ENCODE assay signal across 8 cellular contexts in the genomic region with DNA sequence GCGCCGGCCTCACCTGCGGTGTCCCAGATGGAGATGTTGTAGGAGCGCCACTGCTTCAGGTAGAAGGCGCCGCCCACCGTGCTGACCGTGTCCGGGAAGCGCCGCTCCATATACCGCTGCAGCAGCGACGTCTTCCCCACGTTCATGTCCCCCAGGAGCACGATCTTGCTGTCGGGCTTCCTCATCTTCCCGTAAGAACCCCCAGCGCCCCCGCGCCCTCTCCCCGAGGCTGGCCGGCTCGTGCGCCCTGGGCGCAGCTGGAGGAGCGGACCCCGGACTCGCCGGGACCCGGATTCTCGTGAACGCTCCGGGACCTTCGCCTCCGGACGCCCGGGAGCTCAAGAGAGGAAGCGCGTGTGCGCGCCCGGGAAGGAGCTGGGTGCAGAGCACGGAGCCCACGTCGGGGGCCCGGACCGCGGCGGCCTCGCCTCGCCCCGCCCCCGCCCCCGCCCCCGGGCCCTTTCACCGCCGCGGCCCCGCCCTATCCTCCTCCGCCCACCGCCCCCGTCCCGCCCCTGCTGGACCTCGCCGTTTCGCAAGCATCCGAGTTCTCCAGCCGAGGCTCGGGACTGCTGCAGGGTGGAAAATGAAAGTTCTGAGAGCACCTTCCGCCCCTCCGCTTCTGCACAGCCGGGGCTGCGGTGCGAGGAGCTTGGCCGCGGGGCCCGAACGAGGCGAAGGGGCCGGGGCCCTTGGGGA. TPM values are rescaled to one million over a fixed set of nuclear protein-coding genes. Genes with fewer than 3 reads are reported as not detected.
DNase-seq lines count a peak whose midpoint lies in the region; ATAC-seq, FAIRE-seq and TF ChIP-seq lines count a peak whose summit lies in the region.

RAB20 (minus strand) TSS at position 388 of the 699 bp plus-strand sequence; CDS start at position 185, 203 bp downstream.

- H3K36me3 Mint-ChIP-seq in activated naive CD8-positive, alpha-beta T cell: peaks cover 2% of the 10 kb centered on the region

- peaks cover 28% of the 10 kb centered on the region for H3K4me1 Mint-ChIP-seq in activated naive CD8-positive, alpha-beta T cell (ENCODE audit: low read depth)

- H2AFZ ChIP-seq in parathyroid adenoma: peak within 1 kb of the TSS; percentile 89

- no peak for TF ChIP-seq CTCF in parathyroid adenoma (IDR thresholded peaks at IDR 0.05)
- no peak for TF ChIP-seq CTCF in tibial artery (IDR thresholded peaks at IDR 0.05)

- H3K79me2 ChIP-seq in parathyroid adenoma: no peaks in the 10 kb centered on the region

- no peak within 1 kb of the TSS for H3K9ac ChIP-seq in parathyroid adenoma

- DNase-seq in DMS153 treated with DMSO at 0.1 percent for 48 hours (lab: John Stamatoyannopoulos, UW; ENCODE audit: unreplicated experiment) (peak; percentile 41), HTR-8/SVneo (ENCODE audit: insufficient read length, low spot score) (peak; percentile 71), SK-N-DZ (ENCODE audit: low spot score) (peak; percentile 32), Right ventricle myocardium inferior (ENCODE audit: missing footprints) (peak; percentile 94), tibial artery (peak; percentile 90 to 94)

- H3K9me3 ChIP-seq in parathyroid adenoma (ENCODE audit: control insufficient read depth, low read length): no peaks in the 10 kb centered on the region
- H3K9me3 ChIP-seq in tibial artery: no peaks in the 10 kb centered on the region

- no peaks in the 10 kb centered on the region for H3K36me3 ChIP-seq in parathyroid adenoma (ENCODE audit: control insufficient read depth, insufficient read depth, low read length)
- peaks cover 0 to 13% (median 5%) of the 10 kb centered on the region in 3 donors for H3K36me3 ChIP-seq in tibial artery

- H3K4me1 ChIP-seq in parathyroid adenoma (no peaks in the 10 kb centered on the region), tibial artery (peaks cover 0 to 46% (median 27%) of the 10 kb centered on the region in 4 donors)

- H3K4me3 ChIP-seq in parathyroid adenoma (ENCODE audit: low read depth, low read length) (peak within 1 kb of the TSS; percentile 64), tibial artery (peak within 1 kb of the TSS; percentile 95 to 98)

- H3K4me2 ChIP-seq in parathyroid adenoma (ENCODE audit: low read length): peak within 1 kb of the TSS; percentile 95

- FAIRE-seq in HTR-8/SVneo (lab: Jason Lieb, UNC): no peak

- peak within 1 kb of the TSS; percentile 78 for H3K27ac Mint-ChIP-seq in activated naive CD8-positive, alpha-beta T cell

- no peaks in the 10 kb centered on the region for H3K9me3 Mint-ChIP-seq in activated naive CD8-positive, alpha-beta T cell (ENCODE audit: low read depth)

- peaks cover 1% of the 10 kb centered on the region for H3K27me3 Mint-ChIP-seq in activated naive CD8-positive, alpha-beta T cell

- intact Hi-C loops in Right ventricle myocardium inferior (cut with DNase I): loop anchor here (2.0 to 10.0 kb wide), 4 partner anchors 15 to 347 kb away; no protein-coding TSS in a partner anchor
- intact Hi-C loops in tibial artery (cut with DNase I; ENCODE audit: low total_unique reads): loop anchor here (10.0 kb wide), 1 partner anchor 87 kb away; no protein-coding TSS in a partner anchor

- peak within 1 kb of the TSS; percentile 96 for H3K4me3 Mint-ChIP-seq in activated naive CD8-positive, alpha-beta T cell

- ATAC-seq in GM21390 (IDR thresholded peaks at IDR 0.05; ENCODE audit: unreplicated experiment) (peak; percentile 76), Right ventricle myocardium inferior (peak; percentile 87)

- H3K27me3 ChIP-seq in parathyroid adenoma (ENCODE audit: control insufficient read depth, insufficient read depth, low read length) (no peaks in the 10 kb centered on the region), tibial artery (no peaks in the 10 kb centered on the region)

- H3K27ac ChIP-seq in parathyroid adenoma (peak within 1 kb of the TSS; percentile 85), tibial artery (peak within 1 kb of the TSS; percentile 99)

RNA-seq across cellular contexts. Expression of gene RAB20, which starts in this region (rescaled TPM):
- 0.08 and 0.97 TPM in 2 replicates for polyA plus RNA-seq in SK-N-DZ (2014; cell fraction: cytosol; rRNA removed)
- not detected in 2 replicates for polyA plus RNA-seq in SK-N-DZ (2014; cell fraction: nucleus; rRNA removed)
- 10.5 TPM for total RNA-seq in Right ventricle myocardium inferior

Comparison
In these comparisons a context has a peak if more than half of its experiments do, and no peak if none do; other contexts are left out.
1. Peak in every context shown above with its lines: DNase-seq, ATAC-seq, H3K4me3 ChIP-seq and H3K27ac ChIP-seq.
2. DNase-seq: peak in every context shown above with its lines; median percentile 94 in Right ventricle myocardium inferior; 92 in tibial artery; 71 in HTR-8/SVneo; 41 in DMS153 treated with DMSO at 0.1 percent for 48 hours; 32 in SK-N-DZ.